Comparison of ENCODE assay signal across 18 cellular contexts in the genomic region with DNA sequence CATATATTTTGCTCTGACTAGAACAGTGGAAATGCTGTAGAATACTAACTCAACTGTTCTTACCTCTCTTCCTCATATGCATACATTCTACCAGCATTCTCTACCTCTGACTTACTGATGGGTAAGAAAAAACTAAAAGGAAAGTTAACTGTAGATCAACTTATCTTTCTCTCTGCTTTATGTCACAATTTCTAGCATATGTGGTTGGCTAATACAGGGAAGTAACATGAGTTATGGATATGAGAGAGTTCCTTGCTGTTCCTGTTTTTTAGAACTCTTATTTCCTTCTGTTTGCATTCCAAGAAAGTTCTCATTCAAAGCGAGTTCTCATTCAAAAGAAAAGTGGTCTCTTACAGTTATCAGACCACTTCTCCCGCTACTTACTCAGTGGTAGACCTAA.
"Had no signal": no experiment of that assay in that cellular context is flagged by ENCODE, and none has a peak within 500 bp of the region (broad histone marks: within the 10 kb centered on the region; RNA-seq: fewer than 3 reads in every experiment).

No MANE protein-coding gene starts in this region.

- H3K27me3 Mint-ChIP-seq: memory B cell had no signal

- H3K9me3 ChIP-seq: esophagus squamous epithelium, left ventricle myocardium inferior, mucosa of descending colon, pancreas, stomach, testis had no signal

- H3K36me3 ChIP-seq: esophagus squamous epithelium, left ventricle myocardium inferior, pancreas, stomach had no signal

- H3K36me3 Mint-ChIP-seq: activated naive CD4-positive, alpha-beta T cell treated with anti-CD3 and anti-CD28 coated beads, Interleukin-2, amount 10 ng/mL, durations not matched to agents 7 days and 5 days; memory B cell had no signal

- H3K4me3 ChIP-seq: dorsolateral prefrontal cortex, esophagus squamous epithelium, left ventricle myocardium inferior, mucosa of descending colon, pancreas, stomach, testis had no signal

- H3K27me3 ChIP-seq: dorsolateral prefrontal cortex, esophagus squamous epithelium, pancreas, stomach, testis had no signal

- H3K27ac Mint-ChIP-seq: activated naive CD4-positive, alpha-beta T cell treated with anti-CD3 and anti-CD28 coated beads, Interleukin-2, amount 10 ng/mL, durations not matched to agents 7 days and 5 days; activated T-helper 2 cell treated with anti-CD3 and anti-CD28 coated beads, Interferon-gamma antibody, Interleukin-2, Interleukin-4, amounts not matched to agents 10 μg/mL and 5 μg/mL and 100 μg/mL, durations not matched to agents 14 hours and 24 hours and 36 hours; memory B cell; naive thymus-derived CD4-positive, alpha-beta T cell had no signal

- FAIRE-seq: endometrium, kidney, pancreas had no signal

- DNase-seq: activated CD4-positive, alpha-beta T cell treated with anti-CD3 and anti-CD28 coated beads, Interleukin-2, amount 50 U/mL, for 4 hours; activated CD4-positive, CD25-positive, alpha-beta regulatory T cell treated with anti-CD3 and anti-CD28 coated beads, Interleukin-2, amount 50 U/mL, for 72 hours; activated naive CD4-positive, alpha-beta T cell treated with anti-CD3 and anti-CD28 coated beads, Interleukin-2, amount 10 ng/mL, durations not matched to agents 7 days and 5 days; dorsolateral prefrontal cortex; esophagus squamous epithelium; foreskin fibroblast; hippocampal formation; kidney; left ventricle myocardium inferior; mucosa of descending colon; naive thymus-derived CD4-positive, alpha-beta T cell; pancreas; stomach; testis had no signal

- H3K4me3 Mint-ChIP-seq: activated naive CD4-positive, alpha-beta T cell treated with anti-CD3 and anti-CD28 coated beads, Interleukin-2, amount 10 ng/mL, durations not matched to agents 7 days and 5 days; memory B cell; naive thymus-derived CD4-positive, alpha-beta T cell had no signal

- H3K27ac ChIP-seq: dorsolateral prefrontal cortex, esophagus squamous epithelium, left ventricle myocardium inferior, pancreas, stomach, testis had no signal

- ATAC-seq: mucosa of descending colon; naive thymus-derived CD4-positive, alpha-beta T cell; sciatic nerve had no signal

- H3K4me1 Mint-ChIP-seq: memory B cell had no signal

- H3K4me1 ChIP-seq: esophagus squamous epithelium, pancreas, stomach had no signal

- H3K9me3 Mint-ChIP-seq: memory B cell had no signal
